28 cellular contexts compared by ENCODE assay signal in genomic region chr10:23528419-23528818, GRCh38.
"Had no signal": no experiment of that assay in that cellular context is flagged by ENCODE, and none has a peak within 500 bp of the region (broad histone marks: within the 10 kb centered on the region; RNA-seq: fewer than 3 reads in every experiment).

No MANE protein-coding gene starts in this region.

- H3K4me1 Mint-ChIP-seq: activated CD8-positive, alpha-beta memory T cell treated with anti-CD3 and anti-CD28 coated beads, Interleukin-2, amount 10 ng/mL, durations not matched to agents 7 days and 5 days; endodermal cell had no signal

- H3K9me3 Mint-ChIP-seq: activated B cell treated with CpG ODN at 0.5 μM for 24 hours; activated CD4-positive, alpha-beta memory T cell treated with anti-CD3 and anti-CD28 coated beads for 36 hours; activated naive CD4-positive, alpha-beta T cell treated with anti-CD3 and anti-CD28 coated beads, Interleukin-2, amount 10 ng/mL, durations not matched to agents 7 days and 5 days; activated naive CD4-positive, alpha-beta T cell treated with anti-CD3 and anti-CD28 coated beads, Interleukin-2, amount 50 U/mL, for 72 hours; activated T-cell treated with anti-CD3 and anti-CD28 coated beads, Interleukin-2, amount 50 U/mL, for 24 hours; activated T-cell treated with anti-CD3 and anti-CD28 coated beads, Interleukin-2, amount 50 U/mL, for 72 hours; dendritic cell treated with granulocyte-macrophage colony-stimulating factor and Interleukin-4, amounts not matched to agents 40 ng/mL and 50 ng/mL, for 4 days; endodermal cell; T-helper 2 cell treated with Interferon-gamma antibody and Interleukin-4, amounts not matched to agents 5 μg/mL and 100 μg/mL, for 36 hours had no signal

- ATAC-seq: activated CD8-positive, alpha-beta memory T cell treated with anti-CD3 and anti-CD28 coated beads, Interleukin-2, amount 10 ng/mL, durations not matched to agents 7 days and 5 days; activated CD8-positive, alpha-beta T cell treated with anti-CD3 and anti-CD28 coated beads, Interleukin-2, amount 10 ng/mL, durations not matched to agents 7 days and 5 days; activated naive CD4-positive, alpha-beta T cell treated with anti-CD3 and anti-CD28 coated beads, Interleukin-2, amount 50 U/mL, for 72 hours; activated T-cell treated with anti-CD3 and anti-CD28 coated beads, Interleukin-2, amount 50 U/mL, for 72 hours; esophagus mucosa; T-helper 17 cell had no signal

- DNase-seq: activated B cell treated with CpG ODN at 0.5 μM for 24 hours; activated CD4-positive, alpha-beta memory T cell treated with anti-CD3 and anti-CD28 coated beads for 36 hours; activated CD4-positive, alpha-beta T cell treated with anti-CD3 and anti-CD28 coated beads for 1 hour; activated CD4-positive, alpha-beta T cell treated with anti-CD3 and anti-CD28 coated beads for 48 hours; activated CD8-positive, alpha-beta memory T cell treated with anti-CD3 and anti-CD28 coated beads, Interleukin-2, amount 10 ng/mL, durations not matched to agents 7 days and 5 days; activated CD8-positive, alpha-beta memory T cell treated with anti-CD3 and anti-CD28 coated beads, Interleukin-2, amount 50 U/mL, for 4 hours; activated CD8-positive, alpha-beta T cell treated with anti-CD3 and anti-CD28 coated beads, Interleukin-2, amount 10 ng/mL, durations not matched to agents 7 days and 5 days; activated gamma-delta T cell; activated naive CD4-positive, alpha-beta T cell; activated naive CD4-positive, alpha-beta T cell treated with anti-CD3 and anti-CD28 coated beads, Interleukin-2, amount 10 ng/mL, durations not matched to agents 7 days and 5 days; activated T-cell treated with anti-CD3 and anti-CD28 coated beads, Interleukin-2, amount 50 U/mL, for 24 hours; activated T-cell treated with anti-CD3 and anti-CD28 coated beads, Interleukin-2, amount 50 U/mL, for 72 hours; central memory CD4-positive, alpha-beta T cell; cerebellar nuclear complex; dorsolateral prefrontal cortex; effector memory CD4-positive, alpha-beta T cell; endodermal cell; foreskin fibroblast; head of caudate nucleus; T-helper 1 cell; T-helper 17 cell; T1000; WERI-Rb-1 had no signal

- H3K36me3 Mint-ChIP-seq: activated CD4-positive, alpha-beta memory T cell treated with anti-CD3 and anti-CD28 coated beads for 36 hours; activated CD8-positive, alpha-beta memory T cell treated with anti-CD3 and anti-CD28 coated beads, Interleukin-2, amount 10 ng/mL, durations not matched to agents 7 days and 5 days; activated naive CD4-positive, alpha-beta T cell treated with anti-CD3 and anti-CD28 coated beads, Interleukin-2, amount 10 ng/mL, durations not matched to agents 7 days and 5 days; brain had no signal

- H3K27me3 Mint-ChIP-seq: activated B cell treated with CpG ODN at 0.5 μM for 24 hours; activated naive CD4-positive, alpha-beta T cell treated with anti-CD3 and anti-CD28 coated beads, Interleukin-2, amount 10 ng/mL, durations not matched to agents 7 days and 5 days; activated T-cell treated with anti-CD3 and anti-CD28 coated beads, Interleukin-2, amount 50 U/mL, for 24 hours; dendritic cell treated with granulocyte-macrophage colony-stimulating factor and Interleukin-4, amounts not matched to agents 40 ng/mL and 50 ng/mL, for 4 days had no signal

- H3K27ac Mint-ChIP-seq: activated B cell treated with CpG ODN at 0.5 μM for 24 hours; activated CD4-positive, alpha-beta memory T cell treated with anti-CD3 and anti-CD28 coated beads for 36 hours; activated CD8-positive, alpha-beta memory T cell treated with anti-CD3 and anti-CD28 coated beads, Interleukin-2, amount 10 ng/mL, durations not matched to agents 7 days and 5 days; activated CD8-positive, alpha-beta T cell treated with anti-CD3 and anti-CD28 coated beads, Interleukin-2, amount 10 ng/mL, durations not matched to agents 7 days and 5 days; activated naive CD4-positive, alpha-beta T cell treated with anti-CD3 and anti-CD28 coated beads, Interleukin-2, amount 10 ng/mL, durations not matched to agents 7 days and 5 days; activated naive CD4-positive, alpha-beta T cell treated with anti-CD3 and anti-CD28 coated beads, Interleukin-2, amount 50 U/mL, for 72 hours; activated T-cell treated with anti-CD3 and anti-CD28 coated beads, Interleukin-2, amount 50 U/mL, for 24 hours; activated T-cell treated with anti-CD3 and anti-CD28 coated beads, Interleukin-2, amount 50 U/mL, for 72 hours; brain; dendritic cell treated with granulocyte-macrophage colony-stimulating factor and Interleukin-4, amounts not matched to agents 40 ng/mL and 50 ng/mL, for 4 days; endodermal cell; T-helper 17 cell; T-helper 2 cell treated with Interferon-gamma antibody and Interleukin-4, amounts not matched to agents 5 μg/mL and 100 μg/mL, for 36 hours had no signal

- H3K4me3 Mint-ChIP-seq: activated B cell treated with CpG ODN at 0.5 μM for 24 hours; activated CD4-positive, alpha-beta memory T cell treated with anti-CD3 and anti-CD28 coated beads for 36 hours; activated CD8-positive, alpha-beta memory T cell treated with anti-CD3 and anti-CD28 coated beads, Interleukin-2, amount 10 ng/mL, durations not matched to agents 7 days and 5 days; activated CD8-positive, alpha-beta T cell treated with anti-CD3 and anti-CD28 coated beads, Interleukin-2, amount 10 ng/mL, durations not matched to agents 7 days and 5 days; activated naive CD4-positive, alpha-beta T cell treated with anti-CD3 and anti-CD28 coated beads, Interleukin-2, amount 10 ng/mL, durations not matched to agents 7 days and 5 days; activated T-cell treated with anti-CD3 and anti-CD28 coated beads, Interleukin-2, amount 50 U/mL, for 24 hours; activated T-cell treated with anti-CD3 and anti-CD28 coated beads, Interleukin-2, amount 50 U/mL, for 72 hours; brain; dendritic cell treated with granulocyte-macrophage colony-stimulating factor and Interleukin-4, amounts not matched to agents 40 ng/mL and 50 ng/mL, for 4 days; endodermal cell; T-helper 17 cell; T-helper 2 cell treated with Interferon-gamma antibody and Interleukin-4, amounts not matched to agents 5 μg/mL and 100 μg/mL, for 36 hours had no signal
